ENCODE assay signal across 19 cellular contexts in the genomic region with DNA sequence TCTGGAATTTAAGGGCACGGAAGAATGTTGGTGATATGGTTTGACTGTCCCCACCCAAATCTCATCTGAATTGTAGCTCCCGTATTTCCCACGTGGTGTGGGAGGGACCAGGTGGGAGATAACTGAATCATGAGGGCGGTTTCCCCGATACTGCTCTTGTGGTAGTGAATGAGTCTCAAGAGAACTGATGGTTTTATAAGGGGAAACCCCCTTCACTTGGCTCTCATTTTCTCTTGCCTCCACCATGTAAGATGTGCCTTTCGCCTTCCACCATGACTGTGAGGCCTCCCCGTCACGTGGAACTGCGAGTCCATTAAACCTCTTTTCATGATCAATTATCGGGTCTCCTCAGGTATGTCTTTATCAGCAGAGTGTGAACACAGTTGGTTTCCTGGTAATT.
"Had no signal": no experiment of that assay in that cellular context is flagged by ENCODE, and none has a peak within 500 bp of the region (broad histone marks: within the 10 kb centered on the region; RNA-seq: fewer than 3 reads in every experiment).

No MANE protein-coding gene starts in this region.

- H3K9me3 Mint-ChIP-seq: natural killer cell treated with Interleukin-12 subunit alpha and Interleukin-12 subunit beta and Interleukin-15 and Interleukin-18, amount 100 ng/mL, for 72 hours had no signal

- H3K36me3 Mint-ChIP-seq: mesothelial cell of epicardium; natural killer cell treated with Interleukin-12 subunit alpha and Interleukin-12 subunit beta and Interleukin-15 and Interleukin-18, amount 100 ng/mL, for 72 hours had no signal

- H3K4me3 Mint-ChIP-seq: mesothelial cell of epicardium; natural killer cell treated with Interleukin-12 subunit alpha and Interleukin-12 subunit beta and Interleukin-15 and Interleukin-18, amount 100 ng/mL, for 72 hours had no signal

- ATAC-seq: esophagus mucosa; gastrocnemius medialis; heart right ventricle; left lobe of liver; natural killer cell treated with Interleukin-12 subunit alpha and Interleukin-12 subunit beta and Interleukin-15 and Interleukin-18, amount 100 ng/mL, for 72 hours; psoas muscle; right lobe of liver had no signal

- H3K27ac Mint-ChIP-seq: mesothelial cell of epicardium; natural killer cell treated with Interleukin-12 subunit alpha and Interleukin-12 subunit beta and Interleukin-15 and Interleukin-18, amount 100 ng/mL, for 72 hours had no signal

- H3K4me1 Mint-ChIP-seq: mesothelial cell of epicardium had no signal

- DNase-seq: cortex of kidney; dorsolateral prefrontal cortex; effector CD8-positive, alpha-beta T cell; gastrocnemius medialis; heart right ventricle; islet precursor cell; mammary epithelial cell; psoas muscle; retina; right lobe of liver; stimulated activated CD4-positive, alpha-beta T cell treated with anti-CD3 and anti-CD28 coated beads, Interleukin-4, amount 100 ng/mL, for 24 hours; stimulated activated naive CD4-positive, alpha-beta T cell; stomach; substantia nigra; transverse colon had no signal
